ENCODE assay signal across 12 cellular contexts in the genomic region with DNA sequence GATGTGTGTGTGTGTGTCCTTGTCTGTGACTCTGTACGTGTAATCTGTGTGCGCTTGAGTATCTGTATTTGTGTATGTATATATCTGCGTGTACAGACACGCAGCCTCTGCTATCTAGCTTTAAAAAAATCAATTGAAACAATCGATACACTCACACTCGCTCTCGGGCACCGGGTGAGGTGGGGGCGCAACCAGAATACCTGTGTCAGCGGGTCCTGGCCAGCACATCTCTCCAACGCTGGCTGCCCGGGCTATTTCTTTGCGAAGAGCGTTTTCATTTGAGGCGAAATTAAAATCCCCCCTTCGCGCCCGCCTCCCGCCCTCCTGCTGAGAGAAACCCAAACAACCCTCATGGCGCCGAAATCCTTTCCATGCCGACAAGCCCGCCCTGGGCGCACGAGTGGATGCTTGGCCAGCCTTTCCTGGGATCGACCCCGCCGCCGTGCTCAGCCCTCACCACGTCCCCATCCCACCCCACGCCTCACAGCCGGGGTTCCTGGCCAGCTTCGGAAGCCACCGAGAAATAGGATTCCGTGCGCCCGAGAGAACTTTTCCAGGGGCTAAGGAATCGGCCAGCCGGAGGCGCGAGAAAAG. TPM values are rescaled to one million over a fixed set of nuclear protein-coding genes. Genes with fewer than 3 reads are reported as not detected.
DNase-seq lines count a peak whose midpoint lies in the region; ATAC-seq and TF ChIP-seq lines count a peak whose summit lies in the region.
"Had no signal": no experiment of that assay in that cellular context is flagged by ENCODE, and none has a peak within 500 bp of the region (broad histone marks: within the 10 kb centered on the region; RNA-seq: fewer than 3 reads in every experiment).

No MANE protein-coding gene starts in this region.

- peaks cover 14% of the 10 kb centered on the region for H3K4me1 Mint-ChIP-seq in activated T-cell treated with anti-CD3 and anti-CD28 coated beads, Interleukin-2, amount 50 U/mL, for 4 hours (ENCODE audit: low read depth)
- peaks cover 39% of the 10 kb centered on the region for H3K4me1 Mint-ChIP-seq in glutamatergic neuron (ENCODE audit: low read depth, unreplicated experiment)

- 1 to 4% (median 3%) methylated on average over 27 to 41 of the region's 41 CpGs for WGBS in stomach, 5 donors
- 3 to 8% methylated on average over 41 of the region's 41 CpGs for WGBS in sigmoid colon, 2 donors

- H3K4me1 ChIP-seq in stomach (peaks cover 23 to 31% (median 26%) of the 10 kb centered on the region in 4 donors), sigmoid colon (peaks cover 0 to 27% (median 26%) of the 10 kb centered on the region in 4 donors)

- ATAC-seq in activated T-cell treated with anti-CD3 and anti-CD28 coated beads, Interleukin-2, amount 50 U/mL, for 4 hours: no peak

- H3K27me3 ChIP-seq in stomach (peaks cover 18 to 100% (median 77%) of the 10 kb centered on the region in 3 donors), sigmoid colon (peaks cover 44 to 99% (median 80%) of the 10 kb centered on the region in 3 donors)

- H3K27ac Mint-ChIP-seq in glutamatergic neuron (ENCODE audit: unreplicated experiment): peak overlapping the region; percentile 87
- H3K27ac Mint-ChIP-seq: natural killer cell treated with Interleukin-12 subunit alpha and Interleukin-12 subunit beta and Interleukin-15 and Interleukin-18, amount 100 ng/mL, for 72 hours had no signal

- intact Hi-C loops in stomach (cut with DNase I; ENCODE audit: low total_unique reads): no loop called here
- intact Hi-C loops in sigmoid colon (cut with DNase I): no loop called here

- TF ChIP-seq EP300 in stomach (IDR thresholded peaks at IDR 0.05): no peak
- no peak for TF ChIP-seq EP300 in sigmoid colon (IDR thresholded peaks at IDR 0.05)

- no peaks in the 10 kb centered on the region for H3K9me3 Mint-ChIP-seq in activated T-cell treated with anti-CD3 and anti-CD28 coated beads, Interleukin-2, amount 50 U/mL, for 4 hours
- H3K9me3 Mint-ChIP-seq in glutamatergic neuron (ENCODE audit: unreplicated experiment): peaks cover 27% of the 10 kb centered on the region
- H3K9me3 Mint-ChIP-seq: natural killer cell treated with Interleukin-12 subunit alpha and Interleukin-12 subunit beta and Interleukin-15 and Interleukin-18, amount 100 ng/mL, for 72 hours had no signal

- TF ChIP-seq POLR2A in stomach (IDR thresholded peaks at IDR 0.05) (no peak), sigmoid colon (IDR thresholded peaks at IDR 0.05) (no peak)

- H3K36me3 Mint-ChIP-seq in activated T-cell treated with anti-CD3 and anti-CD28 coated beads, Interleukin-2, amount 50 U/mL, for 4 hours (ENCODE audit: insufficient read depth): no peaks in the 10 kb centered on the region
- H3K36me3 Mint-ChIP-seq in glutamatergic neuron (ENCODE audit: unreplicated experiment): no peaks in the 10 kb centered on the region
- H3K36me3 Mint-ChIP-seq: natural killer cell treated with Interleukin-12 subunit alpha and Interleukin-12 subunit beta and Interleukin-15 and Interleukin-18, amount 100 ng/mL, for 72 hours had no signal

- H3K36me3 ChIP-seq in stomach (no peaks in the 10 kb centered on the region), sigmoid colon (no peaks in the 10 kb centered on the region)
- H3K36me3 ChIP-seq: Peyer's patch had no signal

- no peak for DNase-seq in activated T-cell treated with anti-CD3 and anti-CD28 coated beads, Interleukin-2, amount 50 U/mL, for 4 hours
- DNase-seq in activated T-cell treated with anti-CD3 and anti-CD28 coated beads for 4 hours (no peak), NCI-H69 (lab: John Stamatoyannopoulos, UW) (peak; percentile 68), glutamatergic neuron (peak; percentile 53), stomach (no peak), sigmoid colon (no peak), DMS114 treated with DMSO at 0.1 percent for 48 hours (lab: John Stamatoyannopoulos, UW; ENCODE audit: unreplicated experiment) (no peak)
- DNase-seq in stimulated activated CD4-positive, alpha-beta T cell treated with anti-CD3 and anti-CD28 coated beads, Interleukin-2, amount 100 ng/mL, for 24 hours: no peak
- DNase-seq: activated CD8-positive, alpha-beta memory T cell treated with anti-CD3 and anti-CD28 coated beads, Interleukin-2, amount 50 U/mL, for 4 hours; Peyer's patch had no signal

- H3K27ac ChIP-seq in stomach (no peak overlapping the region), sigmoid colon (no peak overlapping the region)
- H3K27ac ChIP-seq: Peyer's patch had no signal

- H3K9me3 ChIP-seq in stomach (no peaks in the 10 kb centered on the region), sigmoid colon (no peaks in the 10 kb centered on the region)
- H3K9me3 ChIP-seq: Peyer's patch had no signal

- H3K4me3 ChIP-seq in stomach: peak overlapping the region; percentile 36 to 51 (median 43)
- H3K4me3 ChIP-seq in sigmoid colon: peak overlapping the region in 2 of 4 donors; percentile 44 to 47

- TF ChIP-seq CTCF in glutamatergic neuron (IDR thresholded peaks at IDR 0.05; ENCODE audit: partially characterized antibody, unreplicated experiment) (no peak), stomach (IDR thresholded peaks at IDR 0.05) (no peak), sigmoid colon (IDR thresholded peaks at IDR 0.05) (no peak)

- peaks cover 79% of the 10 kb centered on the region for H3K27me3 Mint-ChIP-seq in activated T-cell treated with anti-CD3 and anti-CD28 coated beads, Interleukin-2, amount 50 U/mL, for 4 hours (ENCODE audit: low read depth)
- H3K27me3 Mint-ChIP-seq in glutamatergic neuron (ENCODE audit: unreplicated experiment): peaks cover 24% of the 10 kb centered on the region

- H3K4me3 Mint-ChIP-seq in activated T-cell treated with anti-CD3 and anti-CD28 coated beads, Interleukin-2, amount 50 U/mL, for 4 hours: peak overlapping the region; percentile 56
- H3K4me3 Mint-ChIP-seq in glutamatergic neuron (ENCODE audit: unreplicated experiment): peak overlapping the region; percentile 97
- H3K4me3 Mint-ChIP-seq: natural killer cell treated with Interleukin-12 subunit alpha and Interleukin-12 subunit beta and Interleukin-15 and Interleukin-18, amount 100 ng/mL, for 72 hours had no signal

RNA-seq across cellular contexts. Expression of gene ZDHHC22, which starts 1.2 kb away (rescaled TPM):
- total RNA-seq in activated T-cell treated with anti-CD3 and anti-CD28 coated beads, Interleukin-2, amount 50 U/mL, for 4 hours: not detected
- 77.3 TPM for total RNA-seq in glutamatergic neuron (ENCODE audit: unreplicated experiment)
- under 1 TPM in 1 of 5 donors, not detected in 4; 0.18 TPM for total RNA-seq in stomach
- under 1 TPM in 1 of 3 donors, not detected in 2; 0.08 TPM for polyA plus RNA-seq in stomach
- 1 to 10 TPM in 2 of 4 donors, under 1 TPM in 2; 0.49 to 1.9 (median 1.0) TPM for total RNA-seq in sigmoid colon
- polyA plus RNA-seq in sigmoid colon: under 1 TPM in 1 of 3 donors, not detected in 2; 0.67 TPM
- total RNA-seq: esophagus mucosa; natural killer cell treated with Interleukin-12 subunit alpha and Interleukin-12 subunit beta and Interleukin-15 and Interleukin-18, amount 100 ng/mL, for 72 hours had no signal

RNA-seq across cellular contexts. Expression of gene TMEM63C, which starts 41.2 kb away (rescaled TPM):
- under 1 TPM; 0.65 to 0.91 (median 0.87) TPM for total RNA-seq in activated T-cell treated with anti-CD3 and anti-CD28 coated beads, Interleukin-2, amount 50 U/mL, for 4 hours
- total RNA-seq in glutamatergic neuron (ENCODE audit: unreplicated experiment) (39.9 TPM), stomach (1 to 10 TPM in 2 of 5 donors, under 1 TPM in 2, not detected in 1; 0.14 to 8.8 (median 2.7) TPM), sigmoid colon (1 to 10 TPM in 3 of 4 donors, under 1 TPM in 1; 0.28 to 2.1 (median 1.2) TPM)
- polyA plus RNA-seq in stomach (1 to 10 TPM in 1 of 3 donors, under 1 TPM in 1, not detected in 1; 0.31 to 2.1 TPM), sigmoid colon (1 to 10 TPM; 1.8 to 6.5 (median 5.5) TPM)

RNA-seq across cellular contexts. Expression of gene CIPC, which starts 42.4 kb away (rescaled TPM):
- total RNA-seq in activated T-cell treated with anti-CD3 and anti-CD28 coated beads, Interleukin-2, amount 50 U/mL, for 4 hours: 10 to 100 TPM in 1 of 3 donors, 1 to 10 TPM in 2; 9.0 to 10.2 (median 9.4) TPM
- 22.3 TPM for total RNA-seq in glutamatergic neuron (ENCODE audit: unreplicated experiment)
- total RNA-seq in stomach: 10 to 100 TPM; 12.7 to 81.1 (median 32.2) TPM
- polyA plus RNA-seq in stomach: 10 to 100 TPM in 1 of 3 donors, 1 to 10 TPM in 2; 6.0 to 10.6 (median 6.1) TPM
- total RNA-seq in sigmoid colon: 10 to 100 TPM; 59.7 to 96.1 (median 77.7) TPM
- 10 to 100 TPM; 14.8 to 21.0 (median 18.0) TPM for polyA plus RNA-seq in sigmoid colon

Comparison
In these comparisons a context has a peak if more than half of its experiments do, and no peak if none do; other contexts are left out.
1. DNase-seq: peak in NCI-H69 (single experiment) and glutamatergic neuron (single experiment); none in activated T-cell treated with anti-CD3 and anti-CD28 coated beads, Interleukin-2, amount 50 U/mL, for 4 hours (single experiment), activated T-cell treated with anti-CD3 and anti-CD28 coated beads for 4 hours (single experiment), stomach (single experiment), stimulated activated CD4-positive, alpha-beta T cell treated with anti-CD3 and anti-CD28 coated beads, Interleukin-2, amount 100 ng/mL, for 24 hours (0 of 2), sigmoid colon (single experiment) and DMS114 treated with DMSO at 0.1 percent for 48 hours (single experiment).
2. RNA of gene ZDHHC22, which starts 1.2 kb away (total RNA-seq): 77.3 TPM in glutamatergic neuron (single experiment); 0.49 to 1.9 TPM in sigmoid colon, not detected in activated T-cell treated with anti-CD3 and anti-CD28 coated beads, Interleukin-2, amount 50 U/mL, for 4 hours and 0.18 TPM in stomach; every median in the first group is over 10 times any median in the second.